Comparison of ENCODE assay signal across 18 cellular contexts in genomic region chr6:155120034-155120433, GRCh38.
A peak's percentile ranks its signal among the peaks of the same experiment; 100 is the strongest.
DNase-seq lines count a peak whose midpoint lies in the region.
"Had no signal": no experiment of that assay in that cellular context is flagged by ENCODE, and none has a peak within 500 bp of the region (broad histone marks: within the 10 kb centered on the region; RNA-seq: fewer than 3 reads in every experiment).

No MANE protein-coding gene starts in this region.

- DNase-seq in EH (ENCODE audit: low read depth), result peak; percentile 77
- DNase-seq in NCI-H446 treated with DMSO at 0.1 percent for 48 hours (lab: John Stamatoyannopoulos, UW), result peak; percentile 37
- peak; percentile 31 for DNase-seq in cerebellum (ENCODE audit: low spot score)
- peak; percentile 20 for DNase-seq in kidney tubule cell (ENCODE audit: low spot score)
- no peak for DNase-seq in NCI-H1092 treated with DMSO at 0.1 percent for 48 hours (lab: John Stamatoyannopoulos, UW)
- no peak for DNase-seq in SIG-M5 treated with dmso at 0.1 percent for 504 hours (lab: John Stamatoyannopoulos, UW; ENCODE audit: unreplicated experiment)
- no peak for DNase-seq in NCI-H526 treated with DMSO at 0.1 percent for 48 hours (lab: John Stamatoyannopoulos, UW)
- no peak for DNase-seq in T-helper 1 cell
- DNase-seq: activated CD4-positive, alpha-beta memory T cell treated with anti-CD3 and anti-CD28 coated beads for 36 hours; activated T-cell treated with anti-CD3 and anti-CD28 coated beads, Interleukin-2, amount 50 U/mL, for 72 hours; foreskin melanocyte; GDM1; GOT3; NCI-H1694 treated with DMSO at 0.1 percent for 48 hours; NCI-H748 treated with DMSO at 0.1 percent for 48 hours; occipital lobe; Peyer's patch; right lobe of liver had no signal

Comparison
In these comparisons a context has a peak if more than half of its experiments do, and no peak if none do; other contexts are left out.
1. DNase-seq: peak in EH (single experiment), NCI-H446 treated with DMSO at 0.1 percent for 48 hours (single experiment), cerebellum (single experiment) and kidney tubule cell (single experiment); none in NCI-H1092 treated with DMSO at 0.1 percent for 48 hours (single experiment), SIG-M5 treated with dmso at 0.1 percent for 504 hours (single experiment), NCI-H526 treated with DMSO at 0.1 percent for 48 hours (single experiment) and T-helper 1 cell (0 of 5).